In genomic region chr1:2080140-2080539, GRCh38 we compare ENCODE assay signal across 8 cellular contexts.
"Had no signal": no experiment of that assay in that cellular context is flagged by ENCODE, and none has a peak within 500 bp of the region (broad histone marks: within the 10 kb centered on the region; RNA-seq: fewer than 3 reads in every experiment).

No MANE protein-coding gene starts in this region.

- H2AFZ ChIP-seq: GM23338 had no signal

- H3K4me3 Mint-ChIP-seq: GM23338, HFFc6 had no signal

- H3K4me3 ChIP-seq: GM23338, HAP-1, K562 had no signal

- H3K4me2 ChIP-seq: GM23338 had no signal

- H3K4me1 ChIP-seq: HAP-1 had no signal

- H3K27ac Mint-ChIP-seq: GM23338, HFFc6 had no signal

- ATAC-seq: GM23338, HCT116, K562 had no signal

- DNase-seq: H7, HFFc6, IMR-90, KG1 had no signal

- H3K36me3 ChIP-seq: HAP-1 had no signal
